In the genomic region with DNA sequence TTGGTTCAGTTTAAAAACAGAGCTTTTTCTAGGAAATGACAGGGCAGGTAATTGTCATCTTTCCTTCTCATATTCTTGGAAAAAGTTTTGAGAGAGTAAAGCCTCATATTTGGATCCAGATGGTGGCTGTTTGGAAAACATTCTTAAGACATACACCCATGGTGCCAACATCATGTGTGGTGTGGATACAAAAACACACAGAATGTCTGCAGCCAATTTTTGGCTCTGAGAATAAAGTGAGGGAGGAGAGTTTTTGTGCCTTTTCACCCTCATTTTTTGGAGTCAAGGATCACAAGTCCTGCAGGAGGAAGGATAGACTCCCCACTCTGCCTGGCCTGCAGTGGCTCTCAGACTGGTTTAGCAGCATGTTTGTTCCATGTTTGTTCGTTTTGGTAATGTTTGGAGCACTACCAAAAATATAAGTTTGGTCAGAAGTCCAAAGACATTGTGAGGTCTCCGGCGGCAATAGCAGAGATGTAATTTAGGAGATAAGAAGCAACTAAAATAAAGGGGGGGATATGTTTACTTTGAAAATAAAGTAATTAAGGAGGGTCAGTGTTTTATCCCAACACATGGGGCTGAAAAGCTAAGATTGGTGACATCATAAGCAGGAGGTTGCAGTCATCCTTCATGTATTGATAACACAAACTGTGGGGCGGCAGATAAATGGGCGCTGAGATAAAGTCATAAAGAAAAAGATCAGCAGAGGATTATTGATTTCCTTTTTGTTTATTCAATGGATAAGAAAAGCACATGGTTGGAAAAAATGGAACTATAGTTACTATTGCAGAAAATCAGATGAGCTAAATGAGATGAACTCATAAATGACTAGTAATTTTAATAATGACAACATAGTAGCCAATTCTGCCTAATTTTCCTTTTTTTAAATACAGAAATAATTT, we compare ENCODE assay signal across 16 cellular contexts. TPM values are rescaled to one million over a fixed set of nuclear protein-coding genes. Genes with fewer than 3 reads are reported as not detected.
DNase-seq lines count a peak whose midpoint lies in the region; ATAC-seq, FAIRE-seq and TF ChIP-seq lines count a peak whose summit lies in the region.
"Had no signal": no experiment of that assay in that cellular context is flagged by ENCODE, and none has a peak within 500 bp of the region (broad histone marks: within the 10 kb centered on the region; RNA-seq: fewer than 3 reads in every experiment).

No MANE protein-coding gene starts in this region.

- TSS peak; percentile 82 for BruUV-seq in Calu3 (replicated peaks; lab: Mats Ljungman, UMichigan)

- intact Hi-C loops in Calu3 (cut with micrococcal nuclease; ENCODE audit: unreplicated experiment) (no loop called here), kidney (cut with DNase I) (no loop called here), sigmoid colon (cut with DNase I) (no loop called here)

- H3K27ac Mint-ChIP-seq in Calu3 (ENCODE audit: unreplicated experiment) = peak overlapping the region; percentile 65
- no peak overlapping the region for H3K27ac Mint-ChIP-seq in activated CD8-positive, alpha-beta memory T cell treated with anti-CD3 and anti-CD28 coated beads, Interleukin-2, amount 10 ng/mL, durations not matched to agents 7 days and 5 days
- H3K27ac Mint-ChIP-seq: CD14-positive monocyte, H9, neural progenitor cell had no signal

- no peaks in the 10 kb centered on the region for H3K27me3 ChIP-seq in Peyer's patch
- no peaks in the 10 kb centered on the region for H3K27me3 ChIP-seq in sigmoid colon
- H3K27me3 ChIP-seq: neural progenitor cell had no signal

- H3K36me3 ChIP-seq in Peyer's patch (no peaks in the 10 kb centered on the region), kidney (ENCODE audit: control insufficient read depth in 1 of 2, insufficient read depth in 2 of 2, low read length in 2 of 2) (no peaks in the 10 kb centered on the region), sigmoid colon (no peaks in the 10 kb centered on the region)
- H3K36me3 ChIP-seq: neural progenitor cell had no signal

- peak overlapping the region; percentile 31 to 57 for H3K9ac ChIP-seq in kidney (ENCODE audit: low read length in 2 of 2)
- H3K9ac ChIP-seq: neural progenitor cell had no signal

- TF ChIP-seq POLR2A in Peyer's patch (IDR thresholded peaks at IDR 0.05) = no peak
- no peak for TF ChIP-seq POLR2A in sigmoid colon (IDR thresholded peaks at IDR 0.05)

- H3K4me1 Mint-ChIP-seq in Calu3 (ENCODE audit: low read depth, unreplicated experiment) = peaks cover 48% of the 10 kb centered on the region
- H3K4me1 Mint-ChIP-seq in activated CD8-positive, alpha-beta memory T cell treated with anti-CD3 and anti-CD28 coated beads, Interleukin-2, amount 10 ng/mL, durations not matched to agents 7 days and 5 days = peaks cover 17% of the 10 kb centered on the region
- H3K4me1 Mint-ChIP-seq: CD14-positive monocyte had no signal

- peaks cover 0 to 13% (median 0%) of the 10 kb centered on the region in 4 donors for H3K4me1 ChIP-seq in Peyer's patch
- H3K4me1 ChIP-seq in kidney (ENCODE audit: control insufficient read depth in 1 of 2, insufficient read depth in 1 of 2, low read depth in 1 of 2, low read length in 2 of 2) = peaks cover 7 to 8% of the 10 kb centered on the region in 2 donors
- H3K4me1 ChIP-seq in sigmoid colon = no peaks in the 10 kb centered on the region

- no peak for ATAC-seq in activated CD8-positive, alpha-beta memory T cell treated with anti-CD3 and anti-CD28 coated beads, Interleukin-2, amount 10 ng/mL, durations not matched to agents 7 days and 5 days
- no peak for ATAC-seq in HG03280 (IDR thresholded peaks at IDR 0.05; ENCODE audit: unreplicated experiment)

- no peak for FAIRE-seq in kidney (lab: Jason Lieb, UNC)
- FAIRE-seq: G401.6, HTR-8/SVneo had no signal

- no peak for TF ChIP-seq EP300 in sigmoid colon (IDR thresholded peaks at IDR 0.05)

- H3K36me3 Mint-ChIP-seq in Calu3 (ENCODE audit: insufficient read depth, unreplicated experiment) = peaks cover 11% of the 10 kb centered on the region
- no peaks in the 10 kb centered on the region for H3K36me3 Mint-ChIP-seq in activated CD8-positive, alpha-beta memory T cell treated with anti-CD3 and anti-CD28 coated beads, Interleukin-2, amount 10 ng/mL, durations not matched to agents 7 days and 5 days
- H3K36me3 Mint-ChIP-seq: CD14-positive monocyte, neural progenitor cell had no signal

- 13 to 52% methylated on average over 5 of the region's 5 CpGs for WGBS in sigmoid colon, 2 donors

- peak overlapping the region; percentile 68 for H3K4me3 Mint-ChIP-seq in Calu3 (ENCODE audit: low read depth, unreplicated experiment)
- H3K4me3 Mint-ChIP-seq in activated CD8-positive, alpha-beta memory T cell treated with anti-CD3 and anti-CD28 coated beads, Interleukin-2, amount 10 ng/mL, durations not matched to agents 7 days and 5 days = no peak overlapping the region
- H3K4me3 Mint-ChIP-seq: CD14-positive monocyte, H9, neural progenitor cell had no signal

- H3K9me3 ChIP-seq in Peyer's patch (no peaks in the 10 kb centered on the region), kidney (ENCODE audit: control insufficient read depth in 1 of 2, low read length in 2 of 2) (no peaks in the 10 kb centered on the region), sigmoid colon (no peaks in the 10 kb centered on the region)

- H3K4me3 ChIP-seq in Peyer's patch (peak overlapping the region in 3 of 4 donors; percentile 15 to 51 (median 47)), kidney (ENCODE audit: low read length in 2 of 2) (peak overlapping the region; percentile 73 to 75), sigmoid colon (peak overlapping the region in 2 of 4 donors; percentile 13 to 21)
- H3K4me3 ChIP-seq: neural progenitor cell, SK-N-MC had no signal

- no peaks in the 10 kb centered on the region for H3K9me3 Mint-ChIP-seq in Calu3 (ENCODE audit: low read depth, unreplicated experiment)
- H3K9me3 Mint-ChIP-seq in activated CD8-positive, alpha-beta memory T cell treated with anti-CD3 and anti-CD28 coated beads, Interleukin-2, amount 10 ng/mL, durations not matched to agents 7 days and 5 days (ENCODE audit: low read depth) = no peaks in the 10 kb centered on the region
- H3K9me3 Mint-ChIP-seq: H9, neural progenitor cell had no signal

- no peaks in the 10 kb centered on the region for H3K27me3 Mint-ChIP-seq in Calu3 (ENCODE audit: unreplicated experiment)
- H3K27me3 Mint-ChIP-seq in activated CD8-positive, alpha-beta memory T cell treated with anti-CD3 and anti-CD28 coated beads, Interleukin-2, amount 10 ng/mL, durations not matched to agents 7 days and 5 days = peaks cover 10% of the 10 kb centered on the region

- DNase-seq in Calu3 = peak; percentile 24
- no peak for DNase-seq in Peyer's patch
- DNase-seq in kidney = no peak
- DNase-seq in sigmoid colon = no peak
- no peak for DNase-seq in activated CD8-positive, alpha-beta memory T cell treated with anti-CD3 and anti-CD28 coated beads, Interleukin-2, amount 10 ng/mL, durations not matched to agents 7 days and 5 days
- no peak for DNase-seq in hippocampal formation (lab: John Stamatoyannopoulos, UW)
- DNase-seq in OCI-M2 (lab: John Stamatoyannopoulos, UW; ENCODE audit: unreplicated experiment) = no peak
- DNase-seq: caudate nucleus, H9, NCI-H1436 treated with DMSO at 0.1 percent for 48 hours had no signal

- TF ChIP-seq CTCF in Calu3 (IDR thresholded peaks at IDR 0.05; ENCODE audit: unreplicated experiment) (no peak), Peyer's patch (IDR thresholded peaks at IDR 0.05) (no peak), kidney (IDR thresholded peaks at IDR 0.05; ENCODE audit: borderline replicate concordance, extremely low read depth, insufficient read depth) (no peak), sigmoid colon (IDR thresholded peaks at IDR 0.05) (no peak)

- peak overlapping the region in 3 of 4 donors; percentile 71 to 91 (median 82) for H3K27ac ChIP-seq in Peyer's patch
- peak overlapping the region; percentile 56 to 79 for H3K27ac ChIP-seq in kidney (ENCODE audit: low read depth in 2 of 2, low read length in 2 of 2)
- H3K27ac ChIP-seq in sigmoid colon = peak overlapping the region in 3 of 4 donors; percentile 32 to 33 (median 33)
- H3K27ac ChIP-seq: neural progenitor cell, SK-N-MC had no signal

- CTCF ChIA-PET in Calu3 (lab: Charles Lee) = interaction anchor here (1.2 to 1.8 kb wide), 2 partner anchors 12 to 18 kb away, joined by 3 to 6 read pairs; no protein-coding TSS in a partner anchor
- CTCF ChIA-PET in activated CD8-positive, alpha-beta memory T cell treated with anti-CD3 and anti-CD28 coated beads, Interleukin-2, amount 10 ng/mL, durations not matched to agents 7 days and 5 days (lab: Charles Lee) = no interaction called here

RNA-seq across cellular contexts. Expression of a gene that starts 0.6 kb away (rescaled TPM):
- total RNA-seq in Calu3 (2022) (12.5 and 18.4 TPM in 2 replicates), Peyer's patch (100 to 1,000 TPM in 1 of 4 donors, 10 to 100 TPM in 3; 67.4 to 152 (median 87.7) TPM), kidney (50.2 TPM), sigmoid colon (10 to 100 TPM in 2 of 4 donors, 1 to 10 TPM in 2; 5.1 to 13.3 (median 9.2) TPM)
- polyA plus RNA-seq in kidney (ENCODE audit: insufficient read depth, low read depth, low replicate concordance) (41.8 TPM), sigmoid colon (10 to 100 TPM; 21.9 to 49.0 (median 39.0) TPM)
- total RNA-seq in activated CD8-positive, alpha-beta memory T cell treated with anti-CD3 and anti-CD28 coated beads, Interleukin-2, amount 10 ng/mL, durations not matched to agents 7 days and 5 days = not detected
- total RNA-seq: H9 had no signal
- polyA plus RNA-seq: CD14-positive monocyte had no signal

Comparison
In these comparisons a context has a peak if more than half of its experiments do, and no peak if none do; other contexts are left out.
1. RNA of a gene that starts 0.6 kb away (total RNA-seq): 67.4 to 152 TPM in Peyer's patch, 50.2 TPM in kidney (single experiment), 5.1 to 13.3 TPM in sigmoid colon and 12.5 to 18.4 TPM in Calu3; not detected in activated CD8-positive, alpha-beta memory T cell treated with anti-CD3 and anti-CD28 coated beads, Interleukin-2, amount 10 ng/mL, durations not matched to agents 7 days and 5 days; every median in the first group is over 4 times any median in the second.
2. Peak in every context shown above with its lines, with median percentiles within 50 percentile points of each other: H3K27ac ChIP-seq.